Comparison of ENCODE assay signal across 9 cellular contexts in genomic region chr16:568401-569258, GRCh38. TPM values are rescaled to one million over a fixed set of nuclear protein-coding genes. Genes with fewer than 3 reads are reported as not detected.
DNase-seq lines count a peak whose midpoint lies in the region; ATAC-seq and TF ChIP-seq lines count a peak whose summit lies in the region.
"Had no signal": no experiment of that assay in that cellular context is flagged by ENCODE, and none has a peak within 500 bp of the region (broad histone marks: within the 10 kb centered on the region; RNA-seq: fewer than 3 reads in every experiment).

No MANE protein-coding gene starts in this region.

- H3K36me3 Mint-ChIP-seq in nephron progenitor cell (ENCODE audit: low read depth): no peaks in the 10 kb centered on the region

- H3K27me3 Mint-ChIP-seq in nephron progenitor cell (ENCODE audit: low read depth, poor library complexity): peaks cover 4% of the 10 kb centered on the region

- H3K4me2 ChIP-seq in BLaER1 treated with 17β-estradiol and CSF1 and Interleukin-3, amounts not matched to agents 10 nM and 100 nM: peak overlapping the region; percentile 91 to 99 (median 98)
- H3K4me2 ChIP-seq in Karpas-422 (ENCODE audit: low read depth, low read length, poor library complexity, severe bottlenecking): peak overlapping the region; percentile 99

- peak overlapping the region; percentile 86 to 94 (median 88); a peak in 21 of 22 replicates for H3K9ac ChIP-seq in BLaER1 treated with 17β-estradiol and CSF1 and Interleukin-3, amounts not matched to agents 10 nM and 100 nM
- H3K9ac ChIP-seq in Karpas-422 (ENCODE audit: low read length): peak overlapping the region; percentile 91

- peaks cover 49% of the 10 kb centered on the region for H3K4me1 Mint-ChIP-seq in nephron progenitor cell

- H4K20me1 ChIP-seq in BLaER1 treated with 17β-estradiol and CSF1 and Interleukin-3, amounts not matched to agents 10 nM and 100 nM: peaks cover 0 to 37% (median 24%) of the 10 kb centered on the region in 11 experiments; a peak in 18 of 22 replicates
- no peaks in the 10 kb centered on the region for H4K20me1 ChIP-seq in Karpas-422 (ENCODE audit: insufficient read depth, low read depth, low read length)

- no peaks in the 10 kb centered on the region for H3K9me2 ChIP-seq in Karpas-422 (replicated peaks; ENCODE audit: insufficient read depth, low read length)

- no peaks in the 10 kb centered on the region for H3K9me3 ChIP-seq in BLaER1 treated with 17β-estradiol and CSF1 and Interleukin-3, amounts not matched to agents 10 nM and 100 nM (replicated peaks in 1 of 11)
- no peaks in the 10 kb centered on the region for H3K9me3 ChIP-seq in Karpas-422 (ENCODE audit: low read length)

- H3K27ac Mint-ChIP-seq in nephron progenitor cell: peak overlapping the region; percentile 98

- no peak overlapping the region for H2AFZ ChIP-seq in Karpas-422 (ENCODE audit: low read length)

- H3K79me2 ChIP-seq in Karpas-422 (ENCODE audit: low read length): peaks cover 23% of the 10 kb centered on the region

- peaks cover 0 to 20% (median 3%) of the 10 kb centered on the region in 11 experiments; a peak in 15 of 22 replicates for H3K36me3 ChIP-seq in BLaER1 treated with 17β-estradiol and CSF1 and Interleukin-3, amounts not matched to agents 10 nM and 100 nM
- no peaks in the 10 kb centered on the region for H3K36me3 ChIP-seq in Karpas-422 (ENCODE audit: insufficient read depth, low read length)

- peak overlapping the region; percentile 68 to 87 (median 83); a peak in 21 of 22 replicates for H3K27ac ChIP-seq in BLaER1 treated with 17β-estradiol and CSF1 and Interleukin-3, amounts not matched to agents 10 nM and 100 nM
- H3K27ac ChIP-seq in Karpas-422 (ENCODE audit: low read length): peak overlapping the region; percentile 41
- peak overlapping the region; percentile 32 for H3K27ac ChIP-seq in cingulate gyrus (ENCODE audit: low read depth, low read length)

- TF ChIP-seq CTCF in nephron progenitor cell (IDR thresholded peaks at IDR 0.05): no peak

- H3K9me3 Mint-ChIP-seq in nephron progenitor cell: no peaks in the 10 kb centered on the region

- H3K27me3 ChIP-seq in BLaER1 treated with 17β-estradiol and CSF1 and Interleukin-3, amounts not matched to agents 10 nM and 100 nM: peaks cover 1 to 7% (median 2%) of the 10 kb centered on the region in 11 experiments; a peak in 9 of 22 replicates
- H3K27me3 ChIP-seq in Karpas-422 (ENCODE audit: low read length): no peaks in the 10 kb centered on the region

- peak overlapping the region; percentile 89 for H3K4me3 Mint-ChIP-seq in nephron progenitor cell

- H3K4me1 ChIP-seq in BLaER1 treated with 17β-estradiol and CSF1 and Interleukin-3, amounts not matched to agents 10 nM and 100 nM: peaks cover 49 to 75% (median 64%) of the 10 kb centered on the region in 10 experiments
- peaks cover 37% of the 10 kb centered on the region for H3K4me1 ChIP-seq in Karpas-422 (ENCODE audit: low read length)

- ATAC-seq in HG03457 (IDR thresholded peaks at IDR 0.05; ENCODE audit: unreplicated experiment) (no peak), HG03378 (IDR thresholded peaks at IDR 0.05; ENCODE audit: unreplicated experiment) (no peak)

- peak; percentile 62 for DNase-seq in Karpas-422
- DNase-seq in nephron progenitor cell: no peak
- DNase-seq in NCI-H128 (lab: John Stamatoyannopoulos, UW; ENCODE audit: unreplicated experiment): no peak
- no peak for DNase-seq in NOMO-1 (lab: John Stamatoyannopoulos, UW; ENCODE audit: unreplicated experiment in 2 of 2)
- DNase-seq: activated gamma-delta T cell treated with Interleukin-2 at 50 U/mL for 16 hours had no signal

- H3K4me3 ChIP-seq in BLaER1 treated with 17β-estradiol and CSF1 and Interleukin-3, amounts not matched to agents 10 nM and 100 nM: peak overlapping the region; percentile 86 to 100 (median 98)
- H3K4me3 ChIP-seq in Karpas-422 (ENCODE audit: low read length): peak overlapping the region; percentile 79

RNA-seq across cellular contexts. Expression of gene PIGQ, which starts 1.1 kb away (rescaled TPM):
- 35.7 and 64.3 TPM in 2 replicates for total RNA-seq in Karpas-422 (2014; rRNA removed; shearing (Covaris generic); ENCODE audit: low replicate concordance)

RNA-seq across cellular contexts. Expression of gene NHLRC4, which starts 1.8 kb away (rescaled TPM):
- total RNA-seq in Karpas-422 (2014; rRNA removed; shearing (Covaris generic); ENCODE audit: low replicate concordance): 3.7 and 5.9 TPM in 2 replicates

RNA-seq across cellular contexts. Expression of gene PRR35, which starts 8.4 kb away (rescaled TPM):
- total RNA-seq in Karpas-422 (2014; rRNA removed; shearing (Covaris generic); ENCODE audit: low replicate concordance): not detected in 2 replicates

RNA-seq across cellular contexts. Expression of gene RAB40C, which starts 21.2 kb away (rescaled TPM):
- total RNA-seq in Karpas-422 (2014; rRNA removed; shearing (Covaris generic); ENCODE audit: low replicate concordance): 5.9 and 11.3 TPM in 2 replicates

RNA-seq across cellular contexts. Expression of gene CAPN15, which starts 41.1 kb away (rescaled TPM):
- total RNA-seq in Karpas-422 (2014; rRNA removed; shearing (Covaris generic); ENCODE audit: low replicate concordance): 26.7 and 51.3 TPM in 2 replicates

Comparison
In these comparisons a context has a peak if more than half of its experiments do, and no peak if none do; other contexts are left out.
1. H3K27ac ChIP-seq: peak in every context shown above with its lines; median percentile 83 in BLaER1 treated with 17β-estradiol and CSF1 and Interleukin-3, amounts not matched to agents 10 nM and 100 nM; 41 in Karpas-422; 32 in cingulate gyrus.